ENCODE assay signal across 13 cellular contexts in the genomic region with DNA sequence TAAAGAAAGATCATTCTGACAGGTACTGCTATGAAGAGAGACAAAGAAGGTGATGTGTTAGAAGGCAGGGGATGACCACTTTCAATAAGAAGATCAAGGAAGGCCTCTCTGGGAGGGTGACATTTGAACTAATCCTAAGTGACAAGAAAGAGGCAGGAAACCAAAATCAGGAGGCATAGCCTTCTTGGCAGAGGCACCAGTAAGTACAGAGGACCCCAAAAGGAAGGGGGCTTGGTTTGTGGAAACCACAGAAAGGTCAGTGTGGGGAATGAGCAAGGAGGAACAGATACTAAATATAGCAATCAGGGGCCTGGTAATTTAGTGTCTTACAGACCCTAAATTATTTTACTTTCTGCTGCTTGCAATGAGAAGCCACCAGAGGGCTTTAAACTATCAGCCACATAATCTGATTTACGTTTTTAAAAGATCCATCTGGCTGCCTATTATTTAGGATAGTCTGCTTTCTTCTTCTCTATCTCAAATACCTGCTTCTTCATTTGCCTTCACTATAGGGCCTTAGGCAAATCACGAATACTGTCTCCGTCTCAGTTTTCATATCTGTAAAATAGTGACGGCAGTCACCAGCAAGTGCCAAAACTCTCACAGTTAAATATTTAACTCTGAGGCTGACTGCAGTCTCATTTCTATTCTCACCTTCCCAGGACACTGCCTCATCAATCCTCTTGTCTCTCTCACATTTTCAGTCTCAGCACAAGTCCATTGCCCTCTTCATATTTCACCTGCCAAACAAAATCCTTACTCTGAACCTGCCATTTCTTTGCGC. TPM values are rescaled to one million over a fixed set of nuclear protein-coding genes. Genes with fewer than 3 reads are reported as not detected.
A peak's percentile ranks its signal among the peaks of the same experiment; 100 is the strongest.
DNase-seq lines count a peak whose midpoint lies in the region; ATAC-seq, FAIRE-seq and TF ChIP-seq lines count a peak whose summit lies in the region.
"Had no signal": no experiment of that assay in that cellular context is flagged by ENCODE, and none has a peak within 500 bp of the region (broad histone marks: within the 10 kb centered on the region; RNA-seq: fewer than 3 reads in every experiment).

No MANE protein-coding gene starts in this region.

- H3K18ac ChIP-seq in trophoblast cell (ENCODE audit: low read length) = no peak overlapping the region

- H3K9ac ChIP-seq in kidney (ENCODE audit: low read length in 2 of 2) = no peak overlapping the region
- H3K9ac ChIP-seq in trophoblast cell (ENCODE audit: low read length) = no peak overlapping the region

- H3K79me1 ChIP-seq in trophoblast cell (ENCODE audit: low read length) = no peaks in the 10 kb centered on the region

- H3K27me3 Mint-ChIP-seq in osteocyte (ENCODE audit: unreplicated experiment) = peaks cover 20% of the 10 kb centered on the region

- no peak overlapping the region for H4K12ac ChIP-seq in trophoblast cell (ENCODE audit: low read depth, low read length)

- H3K23ac ChIP-seq in trophoblast cell (ENCODE audit: low read length) = no peak overlapping the region

- FAIRE-seq in D721Med (lab: Jason Lieb, UNC) = no peak
- FAIRE-seq in kidney (lab: Jason Lieb, UNC) = no peak
- FAIRE-seq: K562 had no signal

- no peak for TF ChIP-seq POLR2A in transverse colon (IDR thresholded peaks at IDR 0.05)

- no peaks in the 10 kb centered on the region for H3K36me3 Mint-ChIP-seq in osteocyte (ENCODE audit: unreplicated experiment)
- H3K36me3 Mint-ChIP-seq: CD14-positive monocyte had no signal

- no peak overlapping the region for H3K14ac ChIP-seq in trophoblast cell (ENCODE audit: low read length)

- H3K4me1 Mint-ChIP-seq in osteocyte (ENCODE audit: unreplicated experiment) = no peaks in the 10 kb centered on the region

- no peak overlapping the region for H4K91ac ChIP-seq in trophoblast cell (ENCODE audit: low read depth, low read length)

- no peak for DNase-seq in D721Med (ENCODE audit: insufficient read length, low spot score)
- no peak for DNase-seq in kidney
- no peak for DNase-seq in amygdala (lab: John Stamatoyannopoulos, UW)
- DNase-seq in transverse colon = no peak
- no peak for DNase-seq in osteocyte (ENCODE audit: extremely low spot score, unreplicated experiment)
- no peak for DNase-seq in trophoblast cell
- DNase-seq: activated CD8-positive, alpha-beta memory T cell treated with anti-CD3 and anti-CD28 coated beads, Interleukin-2, amount 50 U/mL, for 48 hours; lower lobe of right lung; T-helper 1 cell had no signal

- H3K79me2 ChIP-seq in trophoblast cell (ENCODE audit: control insufficient read depth, insufficient read depth, low read length, poor library complexity) = no peaks in the 10 kb centered on the region

- H3K27ac Mint-ChIP-seq in osteocyte (ENCODE audit: unreplicated experiment) = no peak overlapping the region
- H3K27ac Mint-ChIP-seq: CD14-positive monocyte had no signal

- ATAC-seq in GM21528 (IDR thresholded peaks at IDR 0.05; ENCODE audit: low FRiP score, unreplicated experiment) = peak; percentile 51
- ATAC-seq in HG03565 (IDR thresholded peaks at IDR 0.05; ENCODE audit: unreplicated experiment) = peak; percentile 53
- ATAC-seq: K562, lower lobe of right lung had no signal

- no peak overlapping the region for H3K4me3 Mint-ChIP-seq in osteocyte (ENCODE audit: unreplicated experiment)
- H3K4me3 Mint-ChIP-seq: CD14-positive monocyte had no signal

- H3K4me3 ChIP-seq in kidney (ENCODE audit: low read length in 2 of 2) (peak overlapping the region; percentile 12 to 25), transverse colon (no peak overlapping the region), trophoblast cell (ENCODE audit: low read depth, low read length) (no peak overlapping the region)
- H3K4me3 ChIP-seq: K562, lower lobe of right lung had no signal

- WGBS in transverse colon (ENCODE audit: low coverage in 1 of 2), 2 donors = 52 to 57% methylated on average over 4 to 5 of the region's 5 CpGs
- no CpG with 5 or more reads among the region's 5 CpGs for WGBS in trophoblast cell (ENCODE audit: extremely low coverage, insufficient coverage, insufficient read length)

- H3K27me3 ChIP-seq in transverse colon (no peaks in the 10 kb centered on the region), trophoblast cell (ENCODE audit: insufficient read depth, low read length) (no peaks in the 10 kb centered on the region)

- in situ Hi-C loops in transverse colon (cut with MboI; ENCODE audit: low pct_ligation_motif_present in 1 of 4, low pct_unique_long_range_greater_than_20kb in 1 of 4, low sequenced_read_pairs in 3 of 4) = no loop called here

- H2BK12ac ChIP-seq in trophoblast cell (ENCODE audit: low read length) = no peak overlapping the region

- H3K36me3 ChIP-seq in kidney (ENCODE audit: control insufficient read depth in 1 of 2, insufficient read depth in 2 of 2, low read length in 2 of 2) = no peaks in the 10 kb centered on the region
- no peaks in the 10 kb centered on the region for H3K36me3 ChIP-seq in transverse colon
- no peaks in the 10 kb centered on the region for H3K36me3 ChIP-seq in trophoblast cell (ENCODE audit: control insufficient read depth in 1 of 2, insufficient read depth in 2 of 2, low read length in 2 of 2)
- H3K36me3 ChIP-seq: lower lobe of right lung had no signal

- H2AFZ ChIP-seq in trophoblast cell (ENCODE audit: insufficient read depth, low read length, poor library complexity) = no peak overlapping the region

- H2BK120ac ChIP-seq in trophoblast cell (ENCODE audit: insufficient read depth, low read length, poor library complexity) = no peak overlapping the region

- H3K4me1 ChIP-seq in kidney (ENCODE audit: control insufficient read depth in 1 of 2, insufficient read depth in 1 of 2, low read depth in 1 of 2, low read length in 2 of 2) (peaks cover 0 to 9% of the 10 kb centered on the region in 2 donors), transverse colon (peaks cover 7 to 30% (median 15%) of the 10 kb centered on the region in 4 donors), trophoblast cell (ENCODE audit: control insufficient read depth in 1 of 2, insufficient read depth in 2 of 2, low read length in 2 of 2) (no peaks in the 10 kb centered on the region)

- H3K4ac ChIP-seq in trophoblast cell (ENCODE audit: low read depth, low read length) = no peak overlapping the region

- peak overlapping the region in 1 of 2 donors; percentile 2 for H3K27ac ChIP-seq in kidney (ENCODE audit: low read depth in 2 of 2, low read length in 2 of 2)
- no peak overlapping the region for H3K27ac ChIP-seq in transverse colon
- no peak overlapping the region for H3K27ac ChIP-seq in trophoblast cell (ENCODE audit: low read depth, low read length)
- H3K27ac ChIP-seq: lower lobe of right lung had no signal

- H3K9me3 Mint-ChIP-seq in osteocyte (ENCODE audit: unreplicated experiment) = no peaks in the 10 kb centered on the region

- H2BK5ac ChIP-seq in trophoblast cell (ENCODE audit: low read depth, low read length, poor library complexity) = no peak overlapping the region

- TF ChIP-seq EP300 in transverse colon (IDR thresholded peaks at IDR 0.05; ENCODE audit: low read depth) = no peak

- H2AK5ac ChIP-seq in trophoblast cell (ENCODE audit: low read length) = no peak overlapping the region

- H4K8ac ChIP-seq in trophoblast cell (ENCODE audit: low read depth, low read length) = no peak overlapping the region

- TF ChIP-seq CTCF in D721Med (IDR thresholded peaks at IDR 0.05; ENCODE audit: insufficient read depth, missing control alignments) (peak; percentile 48), kidney (IDR thresholded peaks at IDR 0.05; ENCODE audit: borderline replicate concordance, extremely low read depth, insufficient read depth) (no peak), transverse colon (IDR thresholded peaks at IDR 0.05) (peak in 1 of 5 experiments; percentile 4), osteocyte (IDR thresholded peaks at IDR 0.05) (no peak)

- no peak overlapping the region for H3K4me2 ChIP-seq in trophoblast cell (ENCODE audit: low read length)

- H3K9me3 ChIP-seq in kidney (ENCODE audit: control insufficient read depth in 1 of 2, low read length in 2 of 2) = no peaks in the 10 kb centered on the region
- H3K9me3 ChIP-seq in transverse colon = no peaks in the 10 kb centered on the region
- no peaks in the 10 kb centered on the region for H3K9me3 ChIP-seq in trophoblast cell (ENCODE audit: insufficient read depth, low read depth, low read length)
- H3K9me3 ChIP-seq: lower lobe of right lung had no signal

- intact Hi-C loops in kidney (cut with DNase I) = no loop called here
- intact Hi-C loops in transverse colon (cut with DNase I; ENCODE audit: low total_unique reads) = loop anchor here (1.0 kb wide), 1 partner anchor 19 kb away; no protein-coding TSS in a partner anchor

RNA-seq across cellular contexts. Expression of gene NR3C2, which starts 16.7 kb away (rescaled TPM):
- 43.4 TPM for total RNA-seq in kidney
- 8.7 TPM for polyA plus RNA-seq in kidney (ENCODE audit: insufficient read depth, low read depth, low replicate concordance)
- total RNA-seq in transverse colon = 100 to 1,000 TPM in 3 of 4 donors, 10 to 100 TPM in 1; 55.5 to 147 (median 125) TPM
- total RNA-seq in osteocyte = 0.42 and 0.75 TPM in 2 replicates
- 0.12 and 0.24 TPM in 2 replicates for polyA plus RNA-seq in trophoblast cell (2013)

Comparison
In these comparisons a context has a peak if more than half of its experiments do, and no peak if none do; other contexts are left out.
1. H3K4me3 ChIP-seq: peak in kidney (2 of 2); none in transverse colon (0 of 4) and trophoblast cell (single experiment).
2. RNA of gene NR3C2, which starts 16.7 kb away (total RNA-seq): 55.5 to 147 TPM in transverse colon and 43.4 TPM in kidney (single experiment); 0.42 to 0.75 TPM in osteocyte; every median in the first group is over 10 times any median in the second.